20 cellular contexts compared by ENCODE assay signal in the genomic region with DNA sequence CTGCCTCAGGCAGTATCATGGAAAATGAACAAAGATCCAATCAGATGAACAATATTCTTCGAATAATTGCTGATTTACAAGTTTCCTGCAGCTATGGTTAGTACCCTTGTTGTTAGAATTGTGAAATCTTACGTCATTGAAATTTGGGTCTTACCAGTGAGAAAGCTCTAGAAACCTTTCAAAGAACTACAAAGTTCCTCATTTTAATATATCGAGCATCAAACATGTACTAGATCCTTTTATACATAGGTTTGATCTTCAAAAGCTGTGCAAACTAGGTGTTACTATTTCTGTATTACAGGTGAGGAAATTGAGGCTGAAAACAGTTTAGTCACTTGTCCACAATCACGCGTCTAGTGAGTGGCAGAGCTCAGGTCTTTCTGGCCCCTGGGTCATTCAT. TPM values are rescaled to one million over a fixed set of nuclear protein-coding genes. Genes with fewer than 3 reads are reported as not detected.
DNase-seq lines count a peak whose midpoint lies in the region; ATAC-seq and TF ChIP-seq lines count a peak whose summit lies in the region.
"Had no signal": no experiment of that assay in that cellular context is flagged by ENCODE, and none has a peak within 500 bp of the region (broad histone marks: within the 10 kb centered on the region; RNA-seq: fewer than 3 reads in every experiment).

No MANE protein-coding gene starts in this region.

- peak overlapping the region in 9 of 11 experiments; percentile 39 to 98 (median 83); a peak in 17 of 22 replicates for H3K27ac ChIP-seq in BLaER1 treated with 17β-estradiol and CSF1 and Interleukin-3, amounts not matched to agents 10 nM and 100 nM
- H3K27ac ChIP-seq in KOPT-K1 (ENCODE audit: low read depth, low read length, poor library complexity, severe bottlenecking) (peak overlapping the region; percentile 97), SU-DHL-6 (ENCODE audit: low read depth, low read length) (peak overlapping the region; percentile 19; the same call in 1 of the 2 replicates), vagina (no peak overlapping the region)
- H3K27ac ChIP-seq: HL-60, neutrophil had no signal

- H3K9me2 ChIP-seq in SU-DHL-6 (replicated peaks; ENCODE audit: insufficient read depth, low read length): no peaks in the 10 kb centered on the region

- H3K4me1 ChIP-seq in BLaER1 treated with 17β-estradiol and CSF1 and Interleukin-3, amounts not matched to agents 10 nM and 100 nM: peaks cover 66 to 100% (median 98%) of the 10 kb centered on the region in 10 experiments
- peaks cover 34% of the 10 kb centered on the region for H3K4me1 ChIP-seq in vagina

- ATAC-seq in GM21576 (IDR thresholded peaks at IDR 0.05; ENCODE audit: unreplicated experiment): peak; percentile 12
- ATAC-seq in activated CD4-positive, CD25-positive, alpha-beta regulatory T cell treated with anti-CD3 and anti-CD28 coated beads, Interleukin-2, amount 50 U/mL, for 24 hours: no peak

- DNase-seq in D341Med (ENCODE audit: low spot score) (no peak), vagina (ENCODE audit: extremely low spot score in 2 of 2) (no peak)
- DNase-seq in activated CD4-positive, alpha-beta T cell treated with anti-CD3 and anti-CD28 coated beads, Interleukin-2, amount 50 U/mL, for 4 hours: no peak
- DNase-seq: CD4-positive, alpha-beta memory T cell; effector memory CD4-positive, alpha-beta T cell; esophagus squamous epithelium; H7; mucosa of descending colon; NCI-H1048; NCI-H1930; Right ventricle myocardium superior; T-helper 2 cell had no signal

- peaks cover 0 to 6% (median 0%) of the 10 kb centered on the region in 11 experiments; a peak in 1 of 22 replicates for H4K20me1 ChIP-seq in BLaER1 treated with 17β-estradiol and CSF1 and Interleukin-3, amounts not matched to agents 10 nM and 100 nM
- H4K20me1 ChIP-seq in SU-DHL-6 (ENCODE audit: low read depth, low read length): no peaks in the 10 kb centered on the region

- H3K9me3 ChIP-seq in BLaER1 treated with 17β-estradiol and CSF1 and Interleukin-3, amounts not matched to agents 10 nM and 100 nM (replicated peaks in 1 of 11): no peaks in the 10 kb centered on the region
- H3K9me3 ChIP-seq in KOPT-K1 (ENCODE audit: insufficient read depth, low read length, poor library complexity, severe bottlenecking) (no peaks in the 10 kb centered on the region), SU-DHL-6 (ENCODE audit: insufficient read depth, low read length) (no peaks in the 10 kb centered on the region), vagina (no peaks in the 10 kb centered on the region)
- H3K9me3 ChIP-seq: esophagus squamous epithelium, mucosa of descending colon, neutrophil had no signal

- TF ChIP-seq CTCF in SU-DHL-6 (IDR thresholded peaks at IDR 0.05; ENCODE audit: insufficient read depth, low read length, poor library complexity, severe bottlenecking): no peak
- no peak for TF ChIP-seq CTCF in vagina (IDR thresholded peaks at IDR 0.05)

- H3K9ac ChIP-seq in BLaER1 treated with 17β-estradiol and CSF1 and Interleukin-3, amounts not matched to agents 10 nM and 100 nM: peak overlapping the region in 8 of 11 experiments; percentile 30 to 83 (median 72); a peak in 15 of 22 replicates
- H3K9ac ChIP-seq in SU-DHL-6 (ENCODE audit: low read length): no peak overlapping the region

- H3K4me3 ChIP-seq in BLaER1 treated with 17β-estradiol and CSF1 and Interleukin-3, amounts not matched to agents 10 nM and 100 nM: peak overlapping the region in 3 of 10 experiments; percentile 13 to 46 (median 17); a peak in 1 of 20 replicates
- H3K4me3 ChIP-seq in SU-DHL-6 (ENCODE audit: insufficient read depth, low read length, poor library complexity, severe bottlenecking) (no peak overlapping the region), vagina (no peak overlapping the region)
- H3K4me3 ChIP-seq: esophagus squamous epithelium, mucosa of descending colon had no signal

- intact Hi-C loops in vagina (cut with DNase I): no loop called here

- peaks cover 0 to 29% (median 0%) of the 10 kb centered on the region in 11 experiments; a peak in 4 of 22 replicates for H3K27me3 ChIP-seq in BLaER1 treated with 17β-estradiol and CSF1 and Interleukin-3, amounts not matched to agents 10 nM and 100 nM
- H3K27me3 ChIP-seq in SU-DHL-6 (ENCODE audit: low read length) (no peaks in the 10 kb centered on the region), vagina (no peaks in the 10 kb centered on the region)
- H3K27me3 ChIP-seq: esophagus squamous epithelium, neutrophil had no signal

- peak overlapping the region; percentile 66 to 97 (median 92) for H3K4me2 ChIP-seq in BLaER1 treated with 17β-estradiol and CSF1 and Interleukin-3, amounts not matched to agents 10 nM and 100 nM
- peak overlapping the region; percentile 14 for H3K4me2 ChIP-seq in SU-DHL-6 (ENCODE audit: low read depth, low read length, poor library complexity, severe bottlenecking)

- no peaks in the 10 kb centered on the region for H3K79me2 ChIP-seq in SU-DHL-6 (ENCODE audit: insufficient read depth, low read length)

- H2AFZ ChIP-seq in SU-DHL-6 (ENCODE audit: low read depth, low read length, severe bottlenecking): no peak overlapping the region

- no peak for TF ChIP-seq POLR2A in vagina (IDR thresholded peaks at IDR 0.05)

- H3F3A ChIP-seq in SU-DHL-6 (ENCODE audit: insufficient read depth): no peaks in the 10 kb centered on the region

- no peaks in the 10 kb centered on the region for H3K36me3 ChIP-seq in BLaER1 treated with 17β-estradiol and CSF1 and Interleukin-3, amounts not matched to agents 10 nM and 100 nM
- H3K36me3 ChIP-seq in KOPT-K1 (ENCODE audit: insufficient read depth, low read length): peaks cover 4% of the 10 kb centered on the region; the same call in 1 of the 2 replicates
- H3K36me3 ChIP-seq in SU-DHL-6 (ENCODE audit: low read length): no peaks in the 10 kb centered on the region
- H3K36me3 ChIP-seq in vagina: no peaks in the 10 kb centered on the region
- H3K36me3 ChIP-seq: esophagus squamous epithelium had no signal

RNA-seq across cellular contexts. Expression of a gene that starts 43.7 kb away (rescaled TPM):
- total RNA-seq in vagina: 65.8 TPM
- total RNA-seq: activated T-helper 1 cell treated with anti-CD3 and anti-CD28 coated beads, Interleukin-12 subunit alpha, Interleukin-12 subunit beta, Interleukin-2, Interleukin-4 antibody, amounts not matched to agents 30 ng/mL and 10 ng/mL and 1 ng/mL, durations not matched to agents 14 hours and 24 hours and 36 hours; CD4-positive, alpha-beta memory T cell had no signal
